ENCODE assay signal across 29 cellular contexts in genomic region chr15:72496783-72497182, GRCh38. TPM values are rescaled to one million over a fixed set of nuclear protein-coding genes. Genes with fewer than 3 reads are reported as not detected.
A peak's percentile ranks its signal among the peaks of the same experiment; 100 is the strongest.
DNase-seq lines count a peak whose midpoint lies in the region; ATAC-seq, FAIRE-seq and TF ChIP-seq lines count a peak whose summit lies in the region.
"Had no signal": no experiment of that assay in that cellular context is flagged by ENCODE, and none has a peak within 500 bp of the region (broad histone marks: within the 10 kb centered on the region; RNA-seq: fewer than 3 reads in every experiment).

No MANE protein-coding gene starts in this region.

- no peak overlapping the region for H3K27ac ChIP-seq in trophoblast cell (ENCODE audit: low read depth, low read length)
- H3K27ac ChIP-seq: A549, SJCRH30 had no signal

- peaks cover 30% of the 10 kb centered on the region for H3K36me3 Mint-ChIP-seq in central memory CD8-positive, alpha-beta T cell (ENCODE audit: insufficient read depth)

- no peak for ATAC-seq in central memory CD8-positive, alpha-beta T cell (replicated peaks; ENCODE audit: extremely low read depth, poor library complexity, severe bottlenecking)
- ATAC-seq in HG02973 (IDR thresholded peaks at IDR 0.05; ENCODE audit: unreplicated experiment): no peak
- no peak for ATAC-seq in mucosa of descending colon
- ATAC-seq: A549, HepG2, PC-3, Right ventricle myocardium inferior, SK-N-SH treated with all-trans-retinoic acid at 6 μM for 48 hours had no signal

- H3K9me3 Mint-ChIP-seq in central memory CD8-positive, alpha-beta T cell: no peaks in the 10 kb centered on the region
- H3K9me3 Mint-ChIP-seq: CD4-positive, alpha-beta memory T cell had no signal

- H3K18ac ChIP-seq in trophoblast cell (ENCODE audit: low read length): no peak overlapping the region

- H3K9me3 ChIP-seq in trophoblast cell (ENCODE audit: insufficient read depth, low read depth, low read length) (no peaks in the 10 kb centered on the region), mucosa of descending colon (no peaks in the 10 kb centered on the region)
- H3K9me3 ChIP-seq: A549; BLaER1 treated with 17β-estradiol and CSF1 and Interleukin-3, amounts not matched to agents 10 nM and 100 nM; HAP-1; SJCRH30 had no signal

- H2AFZ ChIP-seq in trophoblast cell (ENCODE audit: insufficient read depth, low read length, poor library complexity): no peak overlapping the region

- H3K14ac ChIP-seq in trophoblast cell (ENCODE audit: low read length): no peak overlapping the region

- H3K79me1 ChIP-seq in trophoblast cell (ENCODE audit: low read length): no peaks in the 10 kb centered on the region

- H2BK5ac ChIP-seq in trophoblast cell (ENCODE audit: low read depth, low read length, poor library complexity): no peak overlapping the region

- DNase-seq in GM12891 (ENCODE audit: insufficient read length, low spot score) (no peak), HTR-8/SVneo (ENCODE audit: insufficient read length, low spot score) (no peak), trophoblast cell (no peak), mucosa of descending colon (no peak), nucleus accumbens (lab: John Stamatoyannopoulos, UW) (no peak)
- no peak for DNase-seq in central memory CD8-positive, alpha-beta T cell (ENCODE audit: low spot score in 2 of 2)
- DNase-seq: AML-193; CD4-positive, alpha-beta memory T cell; COR-L47; DMS53; GOT3; Karpas-422; NCI-H1092 treated with DMSO at 0.1 percent for 48 hours; NCI-H1436; NCI-H187 treated with DMSO at 0.1 percent for 48 hours; NCI-H2171 treated with DMSO at 0.1 percent for 48 hours; NCI-H345; NCI-H510A treated with DMSO at 0.1 percent for 48 hours; NCI-H82; NK-92 treated with Interleukin-12 subunit alpha and Interleukin-12 subunit beta, amount 100 ng/mL, for 24 hours; PC-3; SJCRH30 had no signal

- peaks cover 8% of the 10 kb centered on the region for H3K79me2 ChIP-seq in trophoblast cell (ENCODE audit: control insufficient read depth, insufficient read depth, low read length, poor library complexity)

- H3K27ac Mint-ChIP-seq in central memory CD8-positive, alpha-beta T cell (ENCODE audit: low read depth): peak overlapping the region; percentile 47

- H2BK12ac ChIP-seq in trophoblast cell (ENCODE audit: low read length): no peak overlapping the region

- peaks cover 64% of the 10 kb centered on the region for H3K4me1 Mint-ChIP-seq in central memory CD8-positive, alpha-beta T cell

- WGBS in trophoblast cell (ENCODE audit: extremely low coverage, insufficient coverage, insufficient read length): no CpG with 5 or more reads among the region's 2 CpGs

- H3K23ac ChIP-seq in trophoblast cell (ENCODE audit: low read length): no peak overlapping the region

- TF ChIP-seq CTCF in mucosa of descending colon (IDR thresholded peaks at IDR 0.05): no peak

- H3K36me3 ChIP-seq in trophoblast cell (ENCODE audit: control insufficient read depth in 1 of 2, insufficient read depth in 2 of 2, low read length in 2 of 2) (peaks cover 0 to 3% of the 10 kb centered on the region in 2 experiments), mucosa of descending colon (ENCODE audit: low read depth) (no peaks in the 10 kb centered on the region)

- H4K91ac ChIP-seq in trophoblast cell (ENCODE audit: low read depth, low read length): no peak overlapping the region

- H3K4me1 ChIP-seq in trophoblast cell (ENCODE audit: control insufficient read depth in 1 of 2, insufficient read depth in 2 of 2, low read length in 2 of 2): no peaks in the 10 kb centered on the region
- no peaks in the 10 kb centered on the region for H3K4me1 ChIP-seq in mucosa of descending colon (ENCODE audit: low read depth)
- H3K4me1 ChIP-seq: SJCRH30 had no signal

- FAIRE-seq in GM12891 (lab: Jason Lieb, UNC) (peak; percentile 71), HTR-8/SVneo (lab: Jason Lieb, UNC) (peak; percentile 71)
- FAIRE-seq: HepG2 had no signal

- no peak overlapping the region for H3K4me3 Mint-ChIP-seq in central memory CD8-positive, alpha-beta T cell

- H2BK120ac ChIP-seq in trophoblast cell (ENCODE audit: insufficient read depth, low read length, poor library complexity): no peak overlapping the region

- H2AK5ac ChIP-seq in trophoblast cell (ENCODE audit: low read length): no peak overlapping the region

- intact Hi-C loops in mucosa of descending colon (cut with DNase I, micrococcal nuclease): no loop called here

- no peaks in the 10 kb centered on the region for H3K27me3 Mint-ChIP-seq in central memory CD8-positive, alpha-beta T cell
- H3K27me3 Mint-ChIP-seq: CD4-positive, alpha-beta memory T cell had no signal

- no peak overlapping the region for H4K12ac ChIP-seq in trophoblast cell (ENCODE audit: low read depth, low read length)

- TF ChIP-seq POLR2A in GM12891 (IDR thresholded peaks at IDR 0.05; ENCODE audit: low read depth, low read length): no peak

- no peaks in the 10 kb centered on the region for H3K27me3 ChIP-seq in trophoblast cell (ENCODE audit: insufficient read depth, low read length)
- H3K27me3 ChIP-seq: BLaER1 treated with 17β-estradiol and CSF1 and Interleukin-3, amounts not matched to agents 10 nM and 100 nM; SJCRH30 had no signal

- no peak overlapping the region for H3K4me2 ChIP-seq in trophoblast cell (ENCODE audit: low read length)
- H3K4me2 ChIP-seq: A549 had no signal

- H3K4ac ChIP-seq in trophoblast cell (ENCODE audit: low read depth, low read length): peak overlapping the region; percentile 79

- no peak overlapping the region for H4K8ac ChIP-seq in trophoblast cell (ENCODE audit: low read depth, low read length)

- H3K4me3 ChIP-seq in trophoblast cell (ENCODE audit: low read depth, low read length) (no peak overlapping the region), mucosa of descending colon (no peak overlapping the region)
- H3K4me3 ChIP-seq: A549; BLaER1 treated with 17β-estradiol and CSF1 and Interleukin-3, amounts not matched to agents 10 nM and 100 nM; HAP-1; SJCRH30 had no signal

- no peak overlapping the region for H3K9ac ChIP-seq in trophoblast cell (ENCODE audit: low read length)

TF ChIP-seq in GM12891, 5 proteins besides CTCF, POLR2A, EP300 and RAD21:
- TF ChIP-seq POLR2AphosphoS5 (IDR thresholded peaks at IDR 0.05; ENCODE audit: low read depth, low read length): no peak
- TF ChIP-seq SPI1 (IDR thresholded peaks at IDR 0.05; ENCODE audit: low read depth, low read length): no peak
- TF ChIP-seq PAX5 (IDR thresholded peaks at IDR 0.05; ENCODE audit: insufficient read depth, low read length, severe bottlenecking): no peak
- TF ChIP-seq TAF1 (IDR thresholded peaks at IDR 0.05; ENCODE audit: low read depth, low read length): no peak
- TF ChIP-seq POU2F2 (IDR thresholded peaks at IDR 0.05; ENCODE audit: low read depth, low read length): no peak

RNA-seq across cellular contexts. Expression of gene ARIH1, which starts 22.7 kb away (rescaled TPM):
- 28.2 TPM for polyA plus RNA-seq in GM12891 (2012; ENCODE audit: low read depth, missing spikeins)
- polyA plus RNA-seq in trophoblast cell (2013): 204 and 206 TPM in 2 replicates
- total RNA-seq in mucosa of descending colon: 100 to 1,000 TPM; 109 to 205 (median 118) TPM
